ENCODE assay signal across 2 cellular contexts in the genomic region with DNA sequence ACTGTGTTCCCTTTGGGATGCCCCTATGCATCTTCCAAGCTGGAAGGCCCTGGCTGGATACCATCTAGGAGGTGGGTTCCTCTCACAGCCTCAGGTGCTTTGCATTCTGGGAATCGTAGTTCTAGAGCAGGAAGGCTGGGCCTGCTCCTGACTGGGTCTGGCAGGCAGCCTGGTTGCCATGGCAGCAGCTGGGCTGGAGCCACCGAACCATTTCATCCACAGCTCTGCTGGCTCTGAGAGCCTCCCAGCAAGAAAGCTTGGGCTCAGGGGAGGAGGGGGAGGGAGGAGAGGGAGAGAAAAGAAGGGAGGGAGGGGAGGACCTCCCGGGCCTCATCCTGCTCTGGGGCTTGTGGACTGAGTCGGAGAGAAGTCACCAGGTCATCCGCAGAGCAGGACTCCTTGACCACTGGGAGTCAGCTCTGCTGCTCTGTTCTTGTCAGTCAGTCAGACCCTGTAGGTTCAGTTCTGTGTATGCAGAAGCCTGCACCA.
TF ChIP-seq lines count a peak whose summit lies in the region.

No MANE protein-coding gene starts in this region.

TF ChIP-seq in HCT116, 20 proteins besides CTCF, POLR2A, EP300 and RAD21:
- no peak for TF ChIP-seq POLR2AphosphoS5 (IDR thresholded peaks at IDR 0.05; ENCODE audit: low read depth, low read length)
- no peak for TF ChIP-seq ZNF274 (IDR thresholded peaks at IDR 0.05; ENCODE audit: low read depth, low read length)
- TF ChIP-seq CBX3 (IDR thresholded peaks at IDR 0.05; ENCODE audit: low read depth) = no peak
- no peak for TF ChIP-seq JUND (IDR thresholded peaks at IDR 0.05)
- no peak for TF ChIP-seq EZH2 (IDR thresholded peaks at IDR 0.05)
- TF ChIP-seq EGR1 (IDR thresholded peaks at IDR 0.05; ENCODE audit: low read depth) = no peak

TF ChIP-seq in HepG2, 621 proteins besides CTCF, POLR2A, EP300 and RAD21:
- no peak for TF ChIP-seq GMEB2 (CRISPR knock-in tag; IDR thresholded peaks at IDR 0.05; ENCODE audit: low read depth)
- TF ChIP-seq THAP11 (CRISPR knock-in tag; IDR thresholded peaks at IDR 0.05) = peak; percentile 69
- no peak for TF ChIP-seq JDP2 (CRISPR knock-in tag; IDR thresholded peaks at IDR 0.05; ENCODE audit: borderline replicate concordance)
- TF ChIP-seq ZNF143 (CRISPR knock-in tag; IDR thresholded peaks at IDR 0.05) = peak; percentile 73
- TF ChIP-seq HOXD1 (CRISPR knock-in tag; IDR thresholded peaks at IDR 0.05) = no peak
- TF ChIP-seq DRAP1 (CRISPR knock-in tag; IDR thresholded peaks at IDR 0.05) = no peak
- no peak for TF ChIP-seq TMF1 (CRISPR knock-in tag; IDR thresholded peaks at IDR 0.05; ENCODE audit: low read depth)
- TF ChIP-seq ZNF720 (CRISPR knock-in tag; IDR thresholded peaks at IDR 0.05) = no peak
- no peak for TF ChIP-seq HNF4A (CRISPR knock-in tag; IDR thresholded peaks at IDR 0.05)
- no peak for TF ChIP-seq SOX5 (CRISPR knock-in tag; IDR thresholded peaks at IDR 0.05; ENCODE audit: borderline replicate concordance)
- TF ChIP-seq PREB (CRISPR knock-in tag; IDR thresholded peaks at IDR 0.05) = no peak
